1 cellular context compared by ENCODE assay signal in the genomic region with DNA sequence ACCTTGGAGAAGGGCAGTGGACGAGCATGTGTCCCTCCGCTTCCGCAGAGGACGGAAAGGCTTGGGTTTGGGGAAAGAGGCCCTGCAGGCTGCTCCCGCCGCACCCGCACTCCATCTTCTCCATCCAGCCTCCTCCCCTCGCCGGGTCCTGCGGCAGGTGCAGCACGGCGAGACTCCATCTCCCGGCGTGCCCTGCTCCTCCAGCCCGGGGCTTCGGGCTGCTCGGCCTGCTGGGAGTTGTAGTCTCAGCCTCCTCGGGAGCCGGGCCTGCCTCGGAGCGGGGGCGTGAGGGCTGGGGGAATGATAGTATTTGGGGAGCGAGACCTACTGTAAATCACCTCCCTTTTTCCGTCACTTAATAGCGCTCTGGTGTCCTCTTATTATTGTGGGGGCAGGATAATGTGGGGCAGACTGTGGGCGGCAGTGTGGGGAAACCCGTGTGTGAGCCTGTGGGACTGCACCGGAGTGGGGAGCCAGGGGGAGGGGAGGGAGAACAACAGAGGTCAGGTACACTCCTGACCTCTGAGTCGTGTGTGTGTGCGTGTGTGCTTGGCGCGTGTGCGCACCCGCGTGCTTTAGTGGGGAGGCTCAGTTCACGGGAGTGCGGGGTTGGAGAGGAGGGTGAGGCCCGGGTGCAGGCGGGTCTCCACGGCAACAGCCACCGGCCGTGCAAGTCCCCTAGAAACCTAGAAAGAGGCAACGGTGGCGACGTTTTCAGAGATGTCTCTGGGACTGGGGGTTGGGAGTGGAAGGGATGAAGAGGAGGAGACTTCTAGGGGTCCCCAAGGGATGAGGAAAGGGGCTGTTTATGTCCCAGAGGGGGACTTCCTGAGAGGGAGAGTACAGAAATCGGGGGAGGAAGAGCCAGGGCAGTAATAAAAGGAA.
TF ChIP-seq lines count a peak whose summit lies in the region.

No MANE protein-coding gene starts in this region.

TF ChIP-seq in SK-N-SH treated with all-trans-retinoic acid at 6 μM for 48 hours, 23 proteins besides CTCF, POLR2A, EP300 and RAD21:
- TF ChIP-seq, protein P1, sequence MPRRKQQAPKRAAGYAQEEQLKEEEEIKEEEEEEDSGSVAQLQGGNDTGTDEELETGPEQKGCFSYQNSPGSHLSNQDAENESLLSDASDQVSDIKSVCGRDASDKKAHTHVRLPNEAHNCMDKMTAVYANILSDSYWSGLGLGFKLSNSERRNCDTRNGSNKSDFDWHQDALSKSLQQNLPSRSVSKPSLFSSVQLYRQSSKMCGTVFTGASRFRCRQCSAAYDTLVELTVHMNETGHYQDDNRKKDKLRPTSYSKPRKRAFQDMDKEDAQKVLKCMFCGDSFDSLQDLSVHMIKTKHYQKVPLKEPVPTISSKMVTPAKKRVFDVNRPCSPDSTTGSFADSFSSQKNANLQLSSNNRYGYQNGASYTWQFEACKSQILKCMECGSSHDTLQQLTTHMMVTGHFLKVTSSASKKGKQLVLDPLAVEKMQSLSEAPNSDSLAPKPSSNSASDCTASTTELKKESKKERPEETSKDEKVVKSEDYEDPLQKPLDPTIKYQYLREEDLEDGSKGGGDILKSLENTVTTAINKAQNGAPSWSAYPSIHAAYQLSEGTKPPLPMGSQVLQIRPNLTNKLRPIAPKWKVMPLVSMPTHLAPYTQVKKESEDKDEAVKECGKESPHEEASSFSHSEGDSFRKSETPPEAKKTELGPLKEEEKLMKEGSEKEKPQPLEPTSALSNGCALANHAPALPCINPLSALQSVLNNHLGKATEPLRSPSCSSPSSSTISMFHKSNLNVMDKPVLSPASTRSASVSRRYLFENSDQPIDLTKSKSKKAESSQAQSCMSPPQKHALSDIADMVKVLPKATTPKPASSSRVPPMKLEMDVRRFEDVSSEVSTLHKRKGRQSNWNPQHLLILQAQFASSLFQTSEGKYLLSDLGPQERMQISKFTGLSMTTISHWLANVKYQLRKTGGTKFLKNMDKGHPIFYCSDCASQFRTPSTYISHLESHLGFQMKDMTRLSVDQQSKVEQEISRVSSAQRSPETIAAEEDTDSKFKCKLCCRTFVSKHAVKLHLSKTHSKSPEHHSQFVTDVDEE (CRISPR knock-in tag; IDR thresholded peaks at IDR 0.05): peak; percentile 68; the same call in 1 of the 2 replicates
- peak; percentile 92; the same call in 1 of the 2 replicates for TF ChIP-seq SNAI2 (CRISPR knock-in tag; IDR thresholded peaks at IDR 0.05)
- TF ChIP-seq ZNF70 (CRISPR knock-in tag; IDR thresholded peaks at IDR 0.05): no peak
- TF ChIP-seq BACH2 (CRISPR knock-in tag; IDR thresholded peaks at IDR 0.05; ENCODE audit: borderline replicate concordance): no peak
TF ChIP-seq in SK-N-SH treated with all-trans-retinoic acid at 6 μM for 48 hours: peak in this region for 2.
